Comparison of ENCODE assay signal across 8 cellular contexts in genomic region chr3:120198305-120198878, GRCh38.
DNase-seq lines count a peak whose midpoint lies in the region; ATAC-seq and TF ChIP-seq lines count a peak whose summit lies in the region.

No MANE protein-coding gene starts in this region.

- no peak overlapping the region for H3K9ac ChIP-seq in OCI-LY3 (ENCODE audit: low read length)

- H3K27me3 ChIP-seq in OCI-LY3 (ENCODE audit: low read depth, low read length), result no peaks in the 10 kb centered on the region

- no peaks in the 10 kb centered on the region for H3K4me1 ChIP-seq in OCI-LY3 (ENCODE audit: low read length)

- intact Hi-C loops in posterior vena cava (cut with DNase I), result no loop called here

- no peak overlapping the region for H2AFZ ChIP-seq in OCI-LY3 (ENCODE audit: low read depth, low read length)

- no peaks in the 10 kb centered on the region for H3K36me3 ChIP-seq in OCI-LY3 (replicated peaks; ENCODE audit: low read depth, low read length)

- DNase-seq in AG10803 (ENCODE audit: low read depth) (peak; percentile 34), fibroblast of the conjunctiva (ENCODE audit: low read depth) (peak; percentile 38), GM19238 (ENCODE audit: insufficient read length, low spot score) (no peak), posterior vena cava (ENCODE audit: low spot score) (no peak)
- DNase-seq in stimulated activated CD4-positive, alpha-beta T cell treated with anti-CD3 and anti-CD28 coated beads, Interleukin-2, amount 100 ng/mL, for 24 hours, result no peak

- H3K4me3 ChIP-seq in AG10803 (ENCODE audit: low read length), result no peak overlapping the region
- no peak overlapping the region for H3K4me3 ChIP-seq in OCI-LY3 (ENCODE audit: low read length)

- TF ChIP-seq CTCF in AG10803 (conservative IDR thresholded peaks at IDR 0.05; ENCODE audit: low read length) (peak; percentile 40), OCI-LY3 (IDR thresholded peaks at IDR 0.05; ENCODE audit: low read depth, low read length) (peak; percentile 42)

- H3K79me2 ChIP-seq in OCI-LY3 (ENCODE audit: low read length), result no peaks in the 10 kb centered on the region

- no peak overlapping the region for H3K27ac ChIP-seq in OCI-LY3 (ENCODE audit: low read length)

- no peaks in the 10 kb centered on the region for H4K20me1 ChIP-seq in OCI-LY3 (ENCODE audit: insufficient read depth, low read length)

- ATAC-seq in GM19468 (IDR thresholded peaks at IDR 0.05; ENCODE audit: extremely low read depth, unreplicated experiment) (peak; percentile 39), HG02870 (IDR thresholded peaks at IDR 0.05; ENCODE audit: unreplicated experiment) (no peak)

- no peaks in the 10 kb centered on the region for H3K9me3 ChIP-seq in OCI-LY3 (ENCODE audit: insufficient read depth, low read length)

- no peak overlapping the region for H3K4me2 ChIP-seq in OCI-LY3 (ENCODE audit: low read length)

Comparison
In these comparisons a context has a peak if more than half of its experiments do, and no peak if none do; other contexts are left out.
1. DNase-seq: peak in AG10803 (single experiment) and fibroblast of the conjunctiva (single experiment); none in stimulated activated CD4-positive, alpha-beta T cell treated with anti-CD3 and anti-CD28 coated beads, Interleukin-2, amount 100 ng/mL, for 24 hours (0 of 2), GM19238 (single experiment) and posterior vena cava (single experiment).